8 cellular contexts compared by ENCODE assay signal in the genomic region with DNA sequence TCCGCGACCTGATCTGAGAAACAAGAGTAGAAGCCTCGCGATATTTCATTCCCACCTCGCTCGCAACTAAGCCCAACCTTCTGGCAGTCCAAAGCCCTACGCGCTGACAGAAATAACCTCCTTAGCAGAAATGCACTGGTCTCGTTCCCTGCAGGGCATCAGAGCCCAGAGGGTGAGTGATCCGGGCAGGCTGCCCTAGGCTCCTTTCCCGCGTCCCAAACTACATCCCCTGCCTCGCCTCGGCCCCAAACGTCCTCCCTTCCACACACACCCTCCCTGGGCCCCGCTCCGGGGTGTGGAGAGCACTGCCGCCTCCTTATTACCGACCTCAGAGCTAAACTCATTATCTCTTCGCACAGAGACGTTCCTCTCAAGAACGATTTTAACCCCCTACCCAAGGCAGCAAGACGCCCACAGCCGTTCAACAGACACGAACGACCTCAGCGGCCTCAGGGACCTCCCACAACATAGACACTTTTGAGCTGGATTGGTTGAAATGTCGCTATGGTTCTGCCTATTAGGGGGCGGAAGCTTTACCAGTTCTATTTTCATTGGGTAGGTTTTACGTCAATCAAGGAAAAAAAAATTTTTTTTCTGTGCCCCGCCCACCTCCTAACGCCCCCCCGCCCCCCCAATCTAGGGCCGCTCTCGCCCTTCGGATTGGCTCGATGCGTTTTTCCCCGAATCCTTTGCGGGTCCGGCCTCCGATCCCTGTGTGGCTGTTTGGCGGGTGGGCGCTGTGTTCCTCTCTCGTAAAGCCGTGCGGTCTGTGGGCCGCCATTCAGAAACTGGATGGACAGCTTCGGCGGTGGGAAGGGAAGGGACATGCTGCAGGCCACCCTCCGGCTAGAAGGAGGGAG. TPM values are rescaled to one million over a fixed set of nuclear protein-coding genes. Genes with fewer than 3 reads are reported as not detected.
DNase-seq lines count a peak whose midpoint lies in the region; ATAC-seq and TF ChIP-seq lines count a peak whose summit lies in the region.

A gene (minus strand): TSS at position 439 of the 860 bp plus-strand sequence. CDS start 95 bp downstream, at position 344.

- ATAC-seq in CD4-positive, alpha-beta T cell (ENCODE audit: poor library complexity): peak; percentile 91
- ATAC-seq in GM19452 (IDR thresholded peaks at IDR 0.05; ENCODE audit: unreplicated experiment): peak; percentile 93
- peak; percentile 90 for ATAC-seq in HG03575 (IDR thresholded peaks at IDR 0.05; ENCODE audit: extremely low read depth, insufficient number of reproducible peaks, low FRiP score, unreplicated experiment)
- peak; percentile 95 to 98 (median 96) for ATAC-seq in right lobe of liver

- H3K9me3 Mint-ChIP-seq in CD4-positive, alpha-beta T cell: no peaks in the 10 kb centered on the region
- H3K9me3 Mint-ChIP-seq in activated CD4-positive, alpha-beta memory T cell treated with anti-CD3 and anti-CD28 coated beads for 36 hours: no peaks in the 10 kb centered on the region

- H3K4me1 ChIP-seq in duodenal mucosa (ENCODE audit: control insufficient read depth in 1 of 2, insufficient read depth in 2 of 2, low read length in 2 of 2): peaks cover 5 to 8% of the 10 kb centered on the region in 2 donors
- peaks cover 0 to 5% (median 2%) of the 10 kb centered on the region in 4 donors for H3K4me1 ChIP-seq in right lobe of liver

- H3K27me3 ChIP-seq in CD4-positive, alpha-beta T cell (ENCODE audit: control insufficient read depth, insufficient read depth, low read length): no peaks in the 10 kb centered on the region
- H3K27me3 ChIP-seq in duodenal mucosa (ENCODE audit: control insufficient read depth in 1 of 2, insufficient read depth in 2 of 2, low read length in 2 of 2) (no peaks in the 10 kb centered on the region), right lobe of liver (no peaks in the 10 kb centered on the region)

- peak within 1 kb of the TSS; percentile 98 to 99 for H3K4me3 ChIP-seq in duodenal mucosa (ENCODE audit: low read depth in 1 of 2, low read length in 2 of 2)
- H3K4me3 ChIP-seq in right lobe of liver: peak within 1 kb of the TSS; percentile 76 to 84 (median 76)

- peak; percentile 95 for TF ChIP-seq POLR2A in right lobe of liver (IDR thresholded peaks at IDR 0.05)

- H3K36me3 ChIP-seq in duodenal mucosa (ENCODE audit: control insufficient read depth in 1 of 2, insufficient read depth in 2 of 2, low read length in 2 of 2) (peaks cover 3 to 4% of the 10 kb centered on the region in 2 donors), right lobe of liver (no peaks in the 10 kb centered on the region)

- H3K4me3 Mint-ChIP-seq in CD4-positive, alpha-beta T cell: no peak within 1 kb of the TSS
- H3K4me3 Mint-ChIP-seq in activated CD4-positive, alpha-beta memory T cell treated with anti-CD3 and anti-CD28 coated beads for 36 hours: no peak within 1 kb of the TSS

- H3K27ac ChIP-seq in CD4-positive, alpha-beta T cell (ENCODE audit: low read depth, low read length): peak within 1 kb of the TSS; percentile 94
- H3K27ac ChIP-seq in duodenal mucosa (ENCODE audit: low read depth, low read length) (peak within 1 kb of the TSS; percentile 88), right lobe of liver (peak within 1 kb of the TSS; percentile 79 to 93 (median 89))

- under 1% methylated on average over 37 of the region's 51 CpGs for WGBS in right lobe of liver (ENCODE audit: insufficient coverage, low coverage, low lambda C conversion rate, missing lambda C conversion rate)

- peak within 1 kb of the TSS; percentile 96 to 100 for H3K9ac ChIP-seq in duodenal mucosa (ENCODE audit: low read depth in 1 of 2, low read length in 2 of 2)

- H3K4me1 Mint-ChIP-seq in CD4-positive, alpha-beta T cell (ENCODE audit: low read depth): peaks cover 13% of the 10 kb centered on the region
- H3K4me1 Mint-ChIP-seq in activated CD4-positive, alpha-beta memory T cell treated with anti-CD3 and anti-CD28 coated beads for 36 hours (ENCODE audit: low read depth): peaks cover 16% of the 10 kb centered on the region

- no peak within 1 kb of the TSS for H3K27ac Mint-ChIP-seq in CD4-positive, alpha-beta T cell
- H3K27ac Mint-ChIP-seq in activated CD4-positive, alpha-beta memory T cell treated with anti-CD3 and anti-CD28 coated beads for 36 hours: no peak within 1 kb of the TSS

- DNase-seq in CD4-positive, alpha-beta T cell: peak; percentile 80 to 88 (median 83)
- DNase-seq in NCI-H82 treated with DMSO at 0.1 percent for 48 hours (lab: John Stamatoyannopoulos, UW; ENCODE audit: unreplicated experiment): peak; percentile 92
- DNase-seq in activated CD4-positive, alpha-beta memory T cell treated with anti-CD3 and anti-CD28 coated beads for 36 hours: peak; percentile 94
- DNase-seq in right lobe of liver: peak; percentile 94 to 96 (median 95)
- peak; percentile 81 to 88 for DNase-seq in stimulated activated CD4-positive, alpha-beta T cell treated with anti-CD3 and anti-CD28 coated beads, Interleukin-4, amount 100 ng/mL, for 4 hours

- H3K9me3 ChIP-seq in CD4-positive, alpha-beta T cell (ENCODE audit: control insufficient read depth, low read length): no peaks in the 10 kb centered on the region
- H3K9me3 ChIP-seq in duodenal mucosa (ENCODE audit: control insufficient read depth in 1 of 2, low read length in 2 of 2) (peaks cover 0 to 2% of the 10 kb centered on the region in 2 donors), right lobe of liver (no peaks in the 10 kb centered on the region)

- POLR2A ChIA-PET in CD4-positive, alpha-beta T cell (lab: Charles Lee): interaction anchor here (0.6 to 3.7 kb wide), 21 partner anchors 12 to 1907 kb away, joined by 3 to 90 read pairs (median 3); a partner anchor contains a TSS
- POLR2A ChIA-PET in activated CD4-positive, alpha-beta memory T cell treated with anti-CD3 and anti-CD28 coated beads for 36 hours (lab: Charles Lee): interaction anchor here (0.5 to 2.1 kb wide), 8 partner anchors 9 to 1002 kb away, joined by 3 to 15 read pairs (median 4); a partner anchor contains a TSS

- peaks cover 25% of the 10 kb centered on the region for H3K36me3 Mint-ChIP-seq in CD4-positive, alpha-beta T cell (ENCODE audit: low read depth)
- peaks cover 19% of the 10 kb centered on the region for H3K36me3 Mint-ChIP-seq in activated CD4-positive, alpha-beta memory T cell treated with anti-CD3 and anti-CD28 coated beads for 36 hours

- no peaks in the 10 kb centered on the region for H3K27me3 Mint-ChIP-seq in CD4-positive, alpha-beta T cell
- no peaks in the 10 kb centered on the region for H3K27me3 Mint-ChIP-seq in activated CD4-positive, alpha-beta memory T cell treated with anti-CD3 and anti-CD28 coated beads for 36 hours

- no peak for TF ChIP-seq CTCF in CD4-positive, alpha-beta T cell (IDR thresholded peaks at IDR 0.05)
- TF ChIP-seq CTCF in right lobe of liver (IDR thresholded peaks at IDR 0.05): peak in 1 of 4 donors; percentile 11

- CTCF ChIA-PET in CD4-positive, alpha-beta T cell (lab: Charles Lee): interaction anchor here (0.8 to 1.9 kb wide), 5 partner anchors 30 to 1719 kb away, joined by 3 to 8 read pairs (median 4); a partner anchor contains a TSS
- CTCF ChIA-PET in activated CD4-positive, alpha-beta memory T cell treated with anti-CD3 and anti-CD28 coated beads for 36 hours (lab: Charles Lee): interaction anchor here (0.7 to 2.1 kb wide), 11 partner anchors 9 to 964 kb away, joined by 3 to 11 read pairs (median 4); a partner anchor contains a TSS

- intact Hi-C loops in CD4-positive, alpha-beta T cell (cut with DNase I, micrococcal nuclease): loop anchor here (1.0 to 10.0 kb wide), 5 partner anchors 64 to 975 kb away; a partner anchor contains a TSS
- intact Hi-C loops in activated CD4-positive, alpha-beta memory T cell treated with anti-CD3 and anti-CD28 coated beads for 36 hours (cut with micrococcal nuclease): loop anchor here (1.0 to 2.0 kb wide), 3 partner anchors 29 to 120 kb away; a partner anchor contains a TSS
- intact Hi-C loops in right lobe of liver (cut with DNase I): no loop called here

RNA-seq across cellular contexts. Expression of the gene that starts here (rescaled TPM):
- 1 to 10 TPM; 3.2 to 4.9 TPM for total RNA-seq in CD4-positive, alpha-beta T cell
- total RNA-seq in activated CD4-positive, alpha-beta memory T cell treated with anti-CD3 and anti-CD28 coated beads for 36 hours: 10 to 100 TPM; 49.8 to 51.8 TPM
- total RNA-seq in right lobe of liver: 1 to 10 TPM; 4.2 to 8.0 (median 6.9) TPM

Comparison
In these comparisons a context has a peak if more than half of its experiments do, and no peak if none do; other contexts are left out.
1. Peak in every context shown above with its lines: DNase-seq, ATAC-seq, H3K4me3 ChIP-seq and H3K27ac ChIP-seq.
2. RNA of the gene that starts here (total RNA-seq): 49.8 to 51.8 TPM in activated CD4-positive, alpha-beta memory T cell treated with anti-CD3 and anti-CD28 coated beads for 36 hours; 4.2 to 8.0 TPM in right lobe of liver and 3.2 to 4.9 TPM in CD4-positive, alpha-beta T cell; every median in the first group is over 4 times any median in the second.
3. intact Hi-C loops: an anchor here in CD4-positive, alpha-beta T cell (1.0 to 10.0 kb wide) and activated CD4-positive, alpha-beta memory T cell treated with anti-CD3 and anti-CD28 coated beads for 36 hours (1.0 to 2.0 kb wide); none called in right lobe of liver.